Comparison of ENCODE assay signal across 13 cellular contexts in genomic region chr5:1444361-1445189, GRCh38. TPM values are rescaled to one million over a fixed set of nuclear protein-coding genes. Genes with fewer than 3 reads are reported as not detected.
A peak's percentile ranks its signal among the peaks of the same experiment; 100 is the strongest.
DNase-seq lines count a peak whose midpoint lies in the region; ATAC-seq and TF ChIP-seq lines count a peak whose summit lies in the region.
"Had no signal": no experiment of that assay in that cellular context is flagged by ENCODE, and none has a peak within 500 bp of the region (broad histone marks: within the 10 kb centered on the region; RNA-seq: fewer than 3 reads in every experiment).

No MANE protein-coding gene starts in this region.

- H3K9me3 ChIP-seq in RWPE2 (ENCODE audit: severe bottlenecking) (peaks cover 4% of the 10 kb centered on the region), iPS-20b (ENCODE audit: insufficient read depth, low read depth, low read length) (no peaks in the 10 kb centered on the region), gastroesophageal sphincter (peaks cover 0 to 12% (median 0%) of the 10 kb centered on the region in 3 donors)

- TF ChIP-seq CTCF in RWPE2 (IDR thresholded peaks at IDR 0.05; ENCODE audit: poor library complexity, severe bottlenecking) (no peak), gastroesophageal sphincter (IDR thresholded peaks at IDR 0.05) (no peak)

- 2% methylated on average over 17 of the region's 68 CpGs; no CpG with 5 or more reads in 1 of the 2 donors for whole genome bisulfite sequencing in gastroesophageal sphincter (ENCODE audit: low coverage in 1 of 2), 2 donors

- H3K36me3 ChIP-seq in RWPE2 (ENCODE audit: low read depth) (no peaks in the 10 kb centered on the region), iPS-20b (ENCODE audit: insufficient read depth, low read depth, low read length) (no peaks in the 10 kb centered on the region), gastroesophageal sphincter (no peaks in the 10 kb centered on the region)

- no peaks in the 10 kb centered on the region for H3K4me1 ChIP-seq in RWPE2 (ENCODE audit: insufficient read depth, poor library complexity, severe bottlenecking)
- H3K4me1 ChIP-seq in iPS-20b (ENCODE audit: insufficient read depth, low read length), result no peaks in the 10 kb centered on the region
- H3K4me1 ChIP-seq in gastroesophageal sphincter, result peaks cover 0 to 23% (median 10%) of the 10 kb centered on the region in 3 donors

- H3K9ac ChIP-seq in iPS-20b (ENCODE audit: low read depth, low read length), result no peak overlapping the region

- H3K36me3 Mint-ChIP-seq in activated T-helper 1 cell treated with anti-CD3 and anti-CD28 coated beads, Interleukin-12 subunit alpha, Interleukin-12 subunit beta, Interleukin-2, Interleukin-4 antibody, amounts not matched to agents 30 ng/mL and 10 ng/mL and 1 ng/mL, durations not matched to agents 14 hours and 24 hours and 36 hours (ENCODE audit: low read depth), result no peaks in the 10 kb centered on the region

- ATAC-seq in RWPE2 (ENCODE audit: low read depth) (no peak), sciatic nerve (no peak), HG02981 (IDR thresholded peaks at IDR 0.05; ENCODE audit: unreplicated experiment) (no peak), gastroesophageal sphincter (no peak)

- intact Hi-C loops in sciatic nerve (cut with DNase I), result no loop called here
- intact Hi-C loops in activated T-helper 1 cell treated with anti-CD3 and anti-CD28 coated beads, Interleukin-12 subunit alpha, Interleukin-12 subunit beta, Interleukin-2, Interleukin-4 antibody, amounts not matched to agents 30 ng/mL and 10 ng/mL and 1 ng/mL, durations not matched to agents 14 hours and 24 hours and 36 hours (cut with micrococcal nuclease), result no loop called here

- no peak overlapping the region for H3K27ac Mint-ChIP-seq in activated T-helper 1 cell treated with anti-CD3 and anti-CD28 coated beads, Interleukin-12 subunit alpha, Interleukin-12 subunit beta, Interleukin-2, Interleukin-4 antibody, amounts not matched to agents 30 ng/mL and 10 ng/mL and 1 ng/mL, durations not matched to agents 14 hours and 24 hours and 36 hours
- H3K27ac Mint-ChIP-seq: activated T-helper 2 cell treated with anti-CD3 and anti-CD28 coated beads, Interferon-gamma antibody, Interleukin-2, Interleukin-4, amounts not matched to agents 10 μg/mL and 5 μg/mL and 100 μg/mL, durations not matched to agents 14 hours and 24 hours and 36 hours had no signal

- no peaks in the 10 kb centered on the region for H3K9me3 Mint-ChIP-seq in activated T-helper 1 cell treated with anti-CD3 and anti-CD28 coated beads, Interleukin-12 subunit alpha, Interleukin-12 subunit beta, Interleukin-2, Interleukin-4 antibody, amounts not matched to agents 30 ng/mL and 10 ng/mL and 1 ng/mL, durations not matched to agents 14 hours and 24 hours and 36 hours
- H3K9me3 Mint-ChIP-seq: activated T-helper 2 cell treated with anti-CD3 and anti-CD28 coated beads, Interferon-gamma antibody, Interleukin-2, Interleukin-4, amounts not matched to agents 10 μg/mL and 5 μg/mL and 100 μg/mL, durations not matched to agents 14 hours and 24 hours and 36 hours had no signal

- no peak overlapping the region for H3K4me3 Mint-ChIP-seq in activated T-helper 1 cell treated with anti-CD3 and anti-CD28 coated beads, Interleukin-12 subunit alpha, Interleukin-12 subunit beta, Interleukin-2, Interleukin-4 antibody, amounts not matched to agents 30 ng/mL and 10 ng/mL and 1 ng/mL, durations not matched to agents 14 hours and 24 hours and 36 hours

- H3K27me3 ChIP-seq in RWPE2 (ENCODE audit: insufficient read depth, poor library complexity, severe bottlenecking), result peaks cover 88% of the 10 kb centered on the region
- H3K27me3 ChIP-seq in iPS-20b (ENCODE audit: insufficient read depth, low read length), result peaks cover 92% of the 10 kb centered on the region
- peaks cover 100% of the 10 kb centered on the region for H3K27me3 ChIP-seq in gastroesophageal sphincter

- H3K27me3 Mint-ChIP-seq in activated T-helper 1 cell treated with anti-CD3 and anti-CD28 coated beads, Interleukin-12 subunit alpha, Interleukin-12 subunit beta, Interleukin-2, Interleukin-4 antibody, amounts not matched to agents 30 ng/mL and 10 ng/mL and 1 ng/mL, durations not matched to agents 14 hours and 24 hours and 36 hours (ENCODE audit: insufficient read depth), result peaks cover 34% of the 10 kb centered on the region

- H3K27ac ChIP-seq in RWPE2 (ENCODE audit: poor library complexity, severe bottlenecking), result no peak overlapping the region
- H3K27ac ChIP-seq in iPS-20b (ENCODE audit: low read length), result no peak overlapping the region
- no peak overlapping the region for H3K27ac ChIP-seq in gastroesophageal sphincter

- TF ChIP-seq POLR2A in gastroesophageal sphincter (IDR thresholded peaks at IDR 0.05), result no peak

- no peak for TF ChIP-seq EP300 in gastroesophageal sphincter (IDR thresholded peaks at IDR 0.05)

- H3K4me1 Mint-ChIP-seq in activated T-helper 1 cell treated with anti-CD3 and anti-CD28 coated beads, Interleukin-12 subunit alpha, Interleukin-12 subunit beta, Interleukin-2, Interleukin-4 antibody, amounts not matched to agents 30 ng/mL and 10 ng/mL and 1 ng/mL, durations not matched to agents 14 hours and 24 hours and 36 hours (ENCODE audit: low read depth), result no peaks in the 10 kb centered on the region

- DNase-seq in NCI-H2171 treated with DMSO at 0.1 percent for 48 hours (lab: John Stamatoyannopoulos, UW) (peak; percentile 26), NCI-H2171 (lab: John Stamatoyannopoulos, UW) (no peak), RWPE2 (ENCODE audit: low spot score) (peak; percentile 68), sciatic nerve (ENCODE audit: low spot score) (peak; percentile 42)
- no peak for DNase-seq in activated T-helper 1 cell treated with anti-CD3 and anti-CD28 coated beads, Interleukin-12 subunit alpha, Interleukin-12 subunit beta, Interleukin-2, Interleukin-4 antibody, amounts not matched to agents 30 ng/mL and 10 ng/mL and 1 ng/mL, durations not matched to agents 14 hours and 24 hours and 36 hours (ENCODE audit: low spot score)
- DNase-seq: DND-41, NCI-H1436 treated with DMSO at 0.1 percent for 48 hours had no signal

- H3K4me3 ChIP-seq in RWPE2 (ENCODE audit: severe bottlenecking) (no peak overlapping the region), iPS-20b (ENCODE audit: low read length) (peak overlapping the region; percentile 61), gastroesophageal sphincter (peak overlapping the region in 1 of 2 donors; percentile 25)

RNA-seq across cellular contexts. Expression of gene SLC6A3, which starts 0.7 kb away (rescaled TPM):
- not detected for total RNA-seq in sciatic nerve
- total RNA-seq in activated T-helper 1 cell treated with anti-CD3 and anti-CD28 coated beads, Interleukin-12 subunit alpha, Interleukin-12 subunit beta, Interleukin-2, Interleukin-4 antibody, amounts not matched to agents 30 ng/mL and 10 ng/mL and 1 ng/mL, durations not matched to agents 14 hours and 24 hours and 36 hours, result not detected in 2 replicates
- not detected for total RNA-seq in gastroesophageal sphincter
- total RNA-seq: activated T-helper 2 cell treated with anti-CD3 and anti-CD28 coated beads, Interferon-gamma antibody, Interleukin-2, Interleukin-4, amounts not matched to agents 10 μg/mL and 5 μg/mL and 100 μg/mL, durations not matched to agents 14 hours and 24 hours and 36 hours; dermis microvascular lymphatic vessel endothelial cell; HT1080 had no signal

Comparison
In these comparisons a context has a peak if more than half of its experiments do, and no peak if none do; other contexts are left out.
1. DNase-seq: peak in NCI-H2171 treated with DMSO at 0.1 percent for 48 hours (single experiment), RWPE2 (single experiment) and sciatic nerve (single experiment); none in NCI-H2171 (single experiment) and activated T-helper 1 cell treated with anti-CD3 and anti-CD28 coated beads, Interleukin-12 subunit alpha, Interleukin-12 subunit beta, Interleukin-2, Interleukin-4 antibody, amounts not matched to agents 30 ng/mL and 10 ng/mL and 1 ng/mL, durations not matched to agents 14 hours and 24 hours and 36 hours (single experiment).